2 cellular contexts compared by ENCODE assay signal in the genomic region with DNA sequence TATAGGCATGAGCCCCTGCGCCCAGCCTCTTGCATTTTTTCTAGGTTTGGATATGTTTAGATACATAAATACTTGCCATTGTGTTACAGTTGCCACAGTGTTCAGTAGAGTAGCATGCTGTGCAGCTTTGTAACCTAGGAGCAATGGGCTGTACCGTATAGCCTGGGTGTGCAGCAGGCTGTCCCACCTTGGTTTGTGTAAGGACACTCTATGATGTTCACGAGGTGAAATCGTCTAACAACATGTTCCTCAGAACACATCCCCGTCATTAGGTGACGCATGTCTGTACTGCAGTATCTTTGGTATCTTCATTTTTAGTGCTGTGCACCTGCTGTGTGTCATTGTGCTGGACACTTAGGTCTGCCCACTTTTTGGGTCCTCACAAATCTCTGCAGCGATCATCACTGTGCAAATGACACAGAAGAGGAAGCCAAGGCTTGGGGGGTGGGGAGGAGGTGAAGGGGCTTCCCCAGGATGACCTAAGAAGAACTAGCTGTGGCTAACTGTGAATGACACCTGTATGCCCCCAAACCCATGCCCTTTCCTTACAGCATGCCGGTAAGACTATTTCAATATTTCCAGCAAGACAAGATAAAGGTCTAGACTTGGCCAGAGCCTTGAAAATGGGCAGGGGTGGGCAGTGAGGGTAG.
TF ChIP-seq lines count a peak whose summit lies in the region.

No MANE protein-coding gene starts in this region.

TF ChIP-seq in IMR-90, 13 proteins besides CTCF, POLR2A, EP300 and RAD21:
- TF ChIP-seq FOS (IDR thresholded peaks at IDR 0.05; ENCODE audit: low read depth, low read length) (no peak), MAZ (IDR thresholded peaks at IDR 0.05; ENCODE audit: borderline replicate concordance, low read depth, low read length) (no peak), NFE2L2 (IDR thresholded peaks at IDR 0.05; ENCODE audit: low read depth, low read length) (no peak), CEBPB (IDR thresholded peaks at IDR 0.05; ENCODE audit: low read depth, low read length) (no peak), RFX5 (IDR thresholded peaks at IDR 0.05; ENCODE audit: low read depth, low read length) (no peak), USF2 (IDR thresholded peaks at IDR 0.05; ENCODE audit: low read depth, low read length) (no peak), CHD1 (IDR thresholded peaks at IDR 0.05; ENCODE audit: low read depth, low read length) (no peak), BHLHE40 (IDR thresholded peaks at IDR 0.05; ENCODE audit: low read depth, low read length) (no peak), SMC3 (IDR thresholded peaks at IDR 0.05; ENCODE audit: low read depth, low read length) (no peak)

TF ChIP-seq in K562, 482 proteins besides CTCF, POLR2A, EP300 and RAD21:
- TF ChIP-seq PHB (CRISPR knock-in tag; IDR thresholded peaks at IDR 0.05) (no peak), PRMT5 (CRISPR knock-in tag; IDR thresholded peaks at IDR 0.05) (0 out of 2 replicates have a peak, but pooled peaks have one; percentile 30), DNMT1 (IDR thresholded peaks at IDR 0.05) (no peak), ZEB2 (IDR thresholded peaks at IDR 0.05) (0 out of 2 replicates have a peak, but pooled peaks have one; percentile 22), BRD9 (IDR thresholded peaks at IDR 0.05; ENCODE audit: low read depth, partially characterized antibody) (peak; percentile 50), PRDM10 (IDR thresholded peaks at IDR 0.05; ENCODE audit: partially characterized antibody) (peak; percentile 74)
